In genomic region chr7:112083776-112084175, GRCh38 we compare ENCODE assay signal across 22 cellular contexts.
DNase-seq lines count a peak whose midpoint lies in the region; ATAC-seq and TF ChIP-seq lines count a peak whose summit lies in the region.
"Had no signal": no experiment of that assay in that cellular context is flagged by ENCODE, and none has a peak within 500 bp of the region (broad histone marks: within the 10 kb centered on the region; RNA-seq: fewer than 3 reads in every experiment).

No MANE protein-coding gene starts in this region.

- H3K4me3 ChIP-seq in left lung (no peak overlapping the region), subcutaneous abdominal adipose tissue (ENCODE audit: low read depth in 1 of 5, low read length in 5 of 5) (no peak overlapping the region), tibial nerve (no peak overlapping the region), foreskin fibroblast (ENCODE audit: low read depth in 1 of 2, low read length in 2 of 2) (no peak overlapping the region)
- H3K4me3 ChIP-seq: colonic mucosa, esophagus muscularis mucosa, testis had no signal

- TF ChIP-seq POLR2A in tibial nerve (IDR thresholded peaks at IDR 0.05) = no peak

- H3K9me3 ChIP-seq in left lung (no peaks in the 10 kb centered on the region), subcutaneous abdominal adipose tissue (ENCODE audit: control insufficient read depth in 5 of 5, low read length in 5 of 5) (no peaks in the 10 kb centered on the region), tibial nerve (no peaks in the 10 kb centered on the region)
- H3K9me3 ChIP-seq: colonic mucosa, esophagus muscularis mucosa, testis had no signal

- ATAC-seq in WTC11 (0 out of 2 replicates have a peak, but pooled peaks have one; percentile 41), left lung (no peak), GM18519 (IDR thresholded peaks at IDR 0.05; ENCODE audit: low FRiP score, unreplicated experiment) (no peak)
- ATAC-seq: activated T-cell treated with anti-CD3 and anti-CD28 coated beads, Interleukin-2, amount 50 U/mL, for 4 hours had no signal

- H3K4me3 Mint-ChIP-seq in CD14-positive monocyte = peak overlapping the region in 1 of 2 donors; percentile 30
- no peak overlapping the region for H3K4me3 Mint-ChIP-seq in WTC11
- H3K4me3 Mint-ChIP-seq: activated T-cell treated with anti-CD3 and anti-CD28 coated beads, Interleukin-2, amount 50 U/mL, for 4 hours; CD4-positive, alpha-beta memory T cell; neural crest cell had no signal

- POLR2A ChIA-PET in WTC11 (lab: Charles Lee) = no interaction called here

- no peaks in the 10 kb centered on the region for H3K36me3 ChIP-seq in left lung
- no peaks in the 10 kb centered on the region for H3K36me3 ChIP-seq in subcutaneous abdominal adipose tissue (ENCODE audit: control insufficient read depth in 5 of 5, insufficient read depth in 5 of 5, low read length in 5 of 5)
- H3K36me3 ChIP-seq in tibial nerve = no peaks in the 10 kb centered on the region
- H3K36me3 ChIP-seq: colonic mucosa, esophagus muscularis mucosa had no signal

- H3K4me1 Mint-ChIP-seq in CD14-positive monocyte = peaks cover 48% of the 10 kb centered on the region
- H3K4me1 Mint-ChIP-seq in WTC11 = peaks cover 33% of the 10 kb centered on the region
- H3K4me1 Mint-ChIP-seq: neural crest cell had no signal

- H3K27me3 ChIP-seq in left lung (no peaks in the 10 kb centered on the region), subcutaneous abdominal adipose tissue (ENCODE audit: control insufficient read depth in 5 of 5, insufficient read depth in 4 of 5, low read length in 5 of 5) (no peaks in the 10 kb centered on the region), tibial nerve (no peaks in the 10 kb centered on the region)
- H3K27me3 ChIP-seq: colonic mucosa, esophagus muscularis mucosa, testis had no signal

- H3K27me3 Mint-ChIP-seq in CD14-positive monocyte (ENCODE audit: low read depth in 3 of 3) = peaks cover 0 to 8% (median 7%) of the 10 kb centered on the region in 3 donors
- no peaks in the 10 kb centered on the region for H3K27me3 Mint-ChIP-seq in WTC11 (ENCODE audit: low read depth)
- H3K27me3 Mint-ChIP-seq: progenitor cell of endocrine pancreas had no signal

- CTCF ChIA-PET in WTC11 (lab: Charles Lee) = no interaction called here

- H3K36me3 Mint-ChIP-seq in CD14-positive monocyte (no peaks in the 10 kb centered on the region), WTC11 (no peaks in the 10 kb centered on the region)
- H3K36me3 Mint-ChIP-seq: CD4-positive, alpha-beta memory T cell had no signal

- 91 to 94% methylated on average over 6 of the region's 6 CpGs for WGBS in tibial nerve, 2 donors

- no peak for DNase-seq in CD14-positive monocyte (ENCODE audit: low spot score)
- no peak for DNase-seq in WTC11 (ENCODE audit: low spot score)
- DNase-seq in left lung = no peak
- no peak for DNase-seq in tibial nerve (ENCODE audit: low spot score in 2 of 2)
- no peak for DNase-seq in foreskin fibroblast
- no peak for DNase-seq in hepatic stellate cell (ENCODE audit: low spot score)
- DNase-seq: activated CD4-positive, alpha-beta T cell treated with anti-CD3 and anti-CD28 coated beads for 1 hour; activated T-cell treated with anti-CD3 and anti-CD28 coated beads, Interleukin-2, amount 50 U/mL, for 4 hours; CD4-positive, alpha-beta memory T cell; colonic mucosa; DMS 273 treated with DMSO at 0.1 percent for 48 hours; GOT3; KBM-7; NCI-H1694; NCI-H526; T-helper 1 cell; testis had no signal

- H3K4me1 ChIP-seq in left lung (peaks cover 7 to 72% of the 10 kb centered on the region in 2 donors), subcutaneous abdominal adipose tissue (ENCODE audit: control insufficient read depth in 5 of 5, insufficient read depth in 5 of 5, low read length in 5 of 5) (peaks cover 8 to 33% (median 24%) of the 10 kb centered on the region in 5 donors), tibial nerve (peaks cover 0 to 36% (median 9%) of the 10 kb centered on the region in 4 donors)
- H3K4me1 ChIP-seq: colonic mucosa, testis had no signal

- H3K27ac ChIP-seq in left lung (peak overlapping the region; percentile 75 to 92), subcutaneous abdominal adipose tissue (ENCODE audit: low read depth, low read length) (peak overlapping the region; percentile 63), tibial nerve (peak overlapping the region in 2 of 4 donors; percentile 70 to 77)
- H3K27ac ChIP-seq: colonic mucosa, esophagus muscularis mucosa had no signal

- TF ChIP-seq CTCF in CD14-positive monocyte (IDR thresholded peaks at IDR 0.05) = no peak
- no peak for TF ChIP-seq CTCF in WTC11 (IDR thresholded peaks at IDR 0.05)
- TF ChIP-seq CTCF in left lung (IDR thresholded peaks at IDR 0.05) = no peak
- TF ChIP-seq CTCF in tibial nerve (IDR thresholded peaks at IDR 0.05) = no peak
- TF ChIP-seq CTCF in foreskin fibroblast (IDR thresholded peaks at IDR 0.05; ENCODE audit: low read depth, low read length) = no peak

- intact Hi-C loops in CD14-positive monocyte (cut with micrococcal nuclease) (loop anchor here (5.0 to 10.0 kb wide), 3 partner anchors 99 to 369 kb away; partner anchors contain the start of genes IFRD1 (in 2 of the 2), DOCK4 (in 1 of the 2) and ZNF277 (in 1 of the 2)), left lung (cut with DNase I) (no loop called here)

- no peak for TF ChIP-seq EP300 in tibial nerve (IDR thresholded peaks at IDR 0.05)

- H3K9me3 Mint-ChIP-seq in CD14-positive monocyte = no peaks in the 10 kb centered on the region
- no peaks in the 10 kb centered on the region for H3K9me3 Mint-ChIP-seq in WTC11
- H3K9me3 Mint-ChIP-seq: activated T-cell treated with anti-CD3 and anti-CD28 coated beads, Interleukin-2, amount 50 U/mL, for 4 hours; CD4-positive, alpha-beta memory T cell; neural crest cell had no signal

- H3K9ac ChIP-seq in subcutaneous abdominal adipose tissue (ENCODE audit: low read length in 5 of 5) = no peak overlapping the region

- H3K27ac Mint-ChIP-seq in CD14-positive monocyte (peak overlapping the region; percentile 89 to 95 (median 92)), WTC11 (peak overlapping the region; percentile 78)
- H3K27ac Mint-ChIP-seq: CD4-positive, alpha-beta memory T cell; progenitor cell of endocrine pancreas had no signal

TF ChIP-seq in WTC11, 78 proteins besides CTCF, POLR2A, EP300 and RAD21 (continues in another document):
- TF ChIP-seq ZNF416 (CRISPR knock-in tag; IDR thresholded peaks at IDR 0.05) (no peak), MYBL2 (CRISPR knock-in tag; IDR thresholded peaks at IDR 0.05) (no peak), PRDM15 (CRISPR knock-in tag; IDR thresholded peaks at IDR 0.05) (no peak), AR (CRISPR knock-in tag; IDR thresholded peaks at IDR 0.05) (no peak)

Comparison
In these comparisons a context has a peak if more than half of its experiments do, and no peak if none do; other contexts are left out.
1. intact Hi-C loops: an anchor here in CD14-positive monocyte (5.0 to 10.0 kb wide); none called in left lung.